ENCODE assay signal across 10 cellular contexts in genomic region chr11:94924074-94925031, GRCh38. TPM values are rescaled to one million over a fixed set of nuclear protein-coding genes. Genes with fewer than 3 reads are reported as not detected.
DNase-seq lines count a peak whose midpoint lies in the region; ATAC-seq and TF ChIP-seq lines count a peak whose summit lies in the region.
"Had no signal": no experiment of that assay in that cellular context is flagged by ENCODE, and none has a peak within 500 bp of the region (broad histone marks: within the 10 kb centered on the region; RNA-seq: fewer than 3 reads in every experiment).

No MANE protein-coding gene starts in this region.

- no peak for TF ChIP-seq CTCF in left ventricle myocardium inferior (IDR thresholded peaks at IDR 0.05; ENCODE audit: borderline replicate concordance)
- no peak for TF ChIP-seq CTCF in left lung (IDR thresholded peaks at IDR 0.05)

- H3K27me3 ChIP-seq in left ventricle myocardium inferior (ENCODE audit: low read depth) (peaks cover 2% of the 10 kb centered on the region), left lung (no peaks in the 10 kb centered on the region)

- H3K36me3 ChIP-seq in left ventricle myocardium inferior (no peaks in the 10 kb centered on the region), left lung (no peaks in the 10 kb centered on the region)

- H3K4me1 ChIP-seq in left ventricle myocardium inferior (peaks cover 50% of the 10 kb centered on the region), left lung (peaks cover 17 to 30% of the 10 kb centered on the region in 2 donors)

- intact Hi-C loops in left ventricle myocardium inferior (cut with micrococcal nuclease): no loop called here
- intact Hi-C loops in Right ventricle myocardium inferior (cut with DNase I): no loop called here
- intact Hi-C loops in left lung (cut with DNase I): no loop called here

- CTCF ChIA-PET in activated CD8-positive, alpha-beta T cell treated with anti-CD3 and anti-CD28 coated beads, Interleukin-2, amount 10 ng/mL, durations not matched to agents 7 days and 5 days (lab: Charles Lee): interaction anchor here (0.9 to 1.9 kb wide), 5 partner anchors 10 to 301 kb away, joined by 3 to 6 read pairs (median 4); partner anchors contain the start of genes CWC15 and KDM4D

- POLR2A ChIA-PET in activated CD8-positive, alpha-beta T cell treated with anti-CD3 and anti-CD28 coated beads, Interleukin-2, amount 10 ng/mL, durations not matched to agents 7 days and 5 days (lab: Charles Lee): interaction anchor here (0.6 to 1.2 kb wide), 5 partner anchors 37 to 1140 kb away, joined by 3 to 5 read pairs (median 4); partner anchors contain the start of genes CWC15, KDM4D and MED17

- no peak for DNase-seq in left ventricle myocardium inferior
- no peak for DNase-seq in Right ventricle myocardium inferior (ENCODE audit: missing footprints)
- DNase-seq in activated CD8-positive, alpha-beta T cell treated with anti-CD3 and anti-CD28 coated beads, Interleukin-2, amount 10 ng/mL, durations not matched to agents 7 days and 5 days: peak; percentile 45
- no peak for DNase-seq in left lung
- no peak for DNase-seq in cerebellar nuclear complex (lab: John Stamatoyannopoulos, UW)
- DNase-seq in NCI-H2196 (lab: John Stamatoyannopoulos, UW; ENCODE audit: unreplicated experiment): no peak
- DNase-seq in NCI-H82 treated with DMSO at 0.1 percent for 48 hours (lab: John Stamatoyannopoulos, UW; ENCODE audit: unreplicated experiment): no peak
- no peak for DNase-seq in medulla oblongata (ENCODE audit: extremely low spot score)
- DNase-seq: NCI-H1436 treated with DMSO at 0.1 percent for 48 hours had no signal

- peak overlapping the region; percentile 20 for H3K4me3 Mint-ChIP-seq in activated CD8-positive, alpha-beta T cell treated with anti-CD3 and anti-CD28 coated beads, Interleukin-2, amount 10 ng/mL, durations not matched to agents 7 days and 5 days

- ATAC-seq in Right ventricle myocardium inferior (no peak), left lung (no peak)
- ATAC-seq in activated CD8-positive, alpha-beta T cell treated with anti-CD3 and anti-CD28 coated beads, Interleukin-2, amount 10 ng/mL, durations not matched to agents 7 days and 5 days: peak; percentile 52

- H3K9me3 ChIP-seq in left ventricle myocardium inferior (replicated peaks) (no peaks in the 10 kb centered on the region), left lung (no peaks in the 10 kb centered on the region)

- H3K27ac Mint-ChIP-seq in activated CD8-positive, alpha-beta T cell treated with anti-CD3 and anti-CD28 coated beads, Interleukin-2, amount 10 ng/mL, durations not matched to agents 7 days and 5 days: peak overlapping the region; percentile 86

- H3K9me3 Mint-ChIP-seq in activated CD8-positive, alpha-beta T cell treated with anti-CD3 and anti-CD28 coated beads, Interleukin-2, amount 10 ng/mL, durations not matched to agents 7 days and 5 days (ENCODE audit: insufficient read depth): peaks cover 12% of the 10 kb centered on the region

- no peak overlapping the region for H3K4me3 ChIP-seq in left ventricle myocardium inferior
- H3K4me3 ChIP-seq in left lung: no peak overlapping the region
- H3K4me3 ChIP-seq: lung had no signal

- no peaks in the 10 kb centered on the region for H3K27me3 Mint-ChIP-seq in activated CD8-positive, alpha-beta T cell treated with anti-CD3 and anti-CD28 coated beads, Interleukin-2, amount 10 ng/mL, durations not matched to agents 7 days and 5 days (ENCODE audit: low read depth)

- peaks cover 14% of the 10 kb centered on the region for H3K36me3 Mint-ChIP-seq in activated CD8-positive, alpha-beta T cell treated with anti-CD3 and anti-CD28 coated beads, Interleukin-2, amount 10 ng/mL, durations not matched to agents 7 days and 5 days (ENCODE audit: low read depth)

- H3K4me1 Mint-ChIP-seq in activated CD8-positive, alpha-beta T cell treated with anti-CD3 and anti-CD28 coated beads, Interleukin-2, amount 10 ng/mL, durations not matched to agents 7 days and 5 days (ENCODE audit: low read depth): peaks cover 37% of the 10 kb centered on the region

- peak overlapping the region; percentile 34 for H3K27ac ChIP-seq in left ventricle myocardium inferior (replicated peaks)
- H3K27ac ChIP-seq in left lung: peak overlapping the region; percentile 51 to 57

RNA-seq across cellular contexts. Expression of gene CWC15, which starts 49.0 kb away (rescaled TPM):
- total RNA-seq in left ventricle myocardium inferior (71.6 TPM), Right ventricle myocardium inferior (79.1 TPM), left lung (10 to 100 TPM; 43.3 to 47.3 TPM)
- 10 to 100 TPM; 79.0 to 79.5 TPM for total RNA-seq in activated CD8-positive, alpha-beta T cell treated with anti-CD3 and anti-CD28 coated beads, Interleukin-2, amount 10 ng/mL, durations not matched to agents 7 days and 5 days

RNA-seq across cellular contexts. Expression of gene KDM4D, which starts 49.2 kb away (rescaled TPM):
- total RNA-seq in left ventricle myocardium inferior (0.69 TPM), Right ventricle myocardium inferior (0.54 TPM), left lung (under 1 TPM; 0.35 to 0.39 TPM)
- total RNA-seq in activated CD8-positive, alpha-beta T cell treated with anti-CD3 and anti-CD28 coated beads, Interleukin-2, amount 10 ng/mL, durations not matched to agents 7 days and 5 days: under 1 TPM; 0.89 to 0.90 TPM
